ENCODE assay signal across 9 cellular contexts in genomic region chr15:93235926-93236781, GRCh38.
DNase-seq lines count a peak whose midpoint lies in the region; ATAC-seq and TF ChIP-seq lines count a peak whose summit lies in the region.
"Had no signal": no experiment of that assay in that cellular context is flagged by ENCODE, and none has a peak within 500 bp of the region (broad histone marks: within the 10 kb centered on the region; RNA-seq: fewer than 3 reads in every experiment).

No MANE protein-coding gene starts in this region.

- WGBS in lower leg skin, 2 donors = 73 to 78% methylated on average over 17 of the region's 17 CpGs

- peaks cover 24% of the 10 kb centered on the region for H3K27me3 Mint-ChIP-seq in T-helper 1 cell treated with Interleukin-12 subunit alpha and Interleukin-12 subunit beta and Interleukin-4 antibody, amounts not matched to agents 30 μg/mL and 1 μg/mL, for 36 hours (ENCODE audit: low read depth)
- peaks cover 26% of the 10 kb centered on the region for H3K27me3 Mint-ChIP-seq in activated naive CD8-positive, alpha-beta T cell treated with anti-CD3 and anti-CD28 coated beads for 36 hours
- H3K27me3 Mint-ChIP-seq in stimulated activated naive CD8-positive, alpha-beta T cell treated with anti-CD3 and anti-CD28 coated beads, Interleukin-15, amount 100 ng/mL, for 72 hours = peaks cover 11% of the 10 kb centered on the region

- DNase-seq in T-helper 1 cell (no peak), lower leg skin (ENCODE audit: low spot score in 2 of 2) (peak; percentile 58 to 84), mesenteric fat pad (ENCODE audit: low spot score) (no peak), HCEC 1CT (no peak)
- no peak for DNase-seq in activated naive CD8-positive, alpha-beta T cell treated with anti-CD3 and anti-CD28 coated beads for 36 hours
- no peak for DNase-seq in stimulated activated naive CD8-positive, alpha-beta T cell treated with anti-CD3 and anti-CD28 coated beads, Interleukin-15, amount 100 ng/mL, for 72 hours

- peaks cover 11% of the 10 kb centered on the region for H3K4me1 Mint-ChIP-seq in T-helper 1 cell treated with Interleukin-12 subunit alpha and Interleukin-12 subunit beta and Interleukin-4 antibody, amounts not matched to agents 30 μg/mL and 1 μg/mL, for 36 hours (ENCODE audit: low read depth)
- H3K4me1 Mint-ChIP-seq in activated naive CD8-positive, alpha-beta T cell treated with anti-CD3 and anti-CD28 coated beads for 36 hours = peaks cover 3% of the 10 kb centered on the region
- H3K4me1 Mint-ChIP-seq in stimulated activated naive CD8-positive, alpha-beta T cell treated with anti-CD3 and anti-CD28 coated beads, Interleukin-15, amount 100 ng/mL, for 72 hours = no peaks in the 10 kb centered on the region

- no peak for TF ChIP-seq POLR2A in lower leg skin (IDR thresholded peaks at IDR 0.05)

- intact Hi-C loops in lower leg skin (cut with DNase I; ENCODE audit: low total_unique reads) = no loop called here

- H3K9me3 Mint-ChIP-seq in T-helper 1 cell treated with Interleukin-12 subunit alpha and Interleukin-12 subunit beta and Interleukin-4 antibody, amounts not matched to agents 30 μg/mL and 1 μg/mL, for 36 hours = no peaks in the 10 kb centered on the region
- no peaks in the 10 kb centered on the region for H3K9me3 Mint-ChIP-seq in activated naive CD8-positive, alpha-beta T cell treated with anti-CD3 and anti-CD28 coated beads for 36 hours
- H3K9me3 Mint-ChIP-seq in stimulated activated naive CD8-positive, alpha-beta T cell treated with anti-CD3 and anti-CD28 coated beads, Interleukin-15, amount 100 ng/mL, for 72 hours = no peaks in the 10 kb centered on the region

- no peak for ATAC-seq in stimulated activated naive CD8-positive, alpha-beta T cell treated with anti-CD3 and anti-CD28 coated beads, Interleukin-15, amount 100 ng/mL, for 72 hours
- no peak for ATAC-seq in GM21390 (IDR thresholded peaks at IDR 0.05; ENCODE audit: unreplicated experiment)

- no peak for TF ChIP-seq CTCF in lower leg skin (IDR thresholded peaks at IDR 0.05)

- H3K4me3 Mint-ChIP-seq in T-helper 1 cell treated with Interleukin-12 subunit alpha and Interleukin-12 subunit beta and Interleukin-4 antibody, amounts not matched to agents 30 μg/mL and 1 μg/mL, for 36 hours = peak overlapping the region; percentile 80
- H3K4me3 Mint-ChIP-seq in activated naive CD8-positive, alpha-beta T cell treated with anti-CD3 and anti-CD28 coated beads for 36 hours = peak overlapping the region; percentile 49
- H3K4me3 Mint-ChIP-seq in stimulated activated naive CD8-positive, alpha-beta T cell treated with anti-CD3 and anti-CD28 coated beads, Interleukin-15, amount 100 ng/mL, for 72 hours = peak overlapping the region; percentile 21 to 60

- H3K4me3 ChIP-seq in lower leg skin (ENCODE audit: low read depth, poor library complexity, severe bottlenecking) = no peak overlapping the region
- H3K4me3 ChIP-seq: prostate gland had no signal

- H3K27ac Mint-ChIP-seq in T-helper 1 cell treated with Interleukin-12 subunit alpha and Interleukin-12 subunit beta and Interleukin-4 antibody, amounts not matched to agents 30 μg/mL and 1 μg/mL, for 36 hours = no peak overlapping the region
- H3K27ac Mint-ChIP-seq in activated naive CD8-positive, alpha-beta T cell treated with anti-CD3 and anti-CD28 coated beads for 36 hours = no peak overlapping the region
- peak overlapping the region in 1 of 2 donors; percentile 90 for H3K27ac Mint-ChIP-seq in stimulated activated naive CD8-positive, alpha-beta T cell treated with anti-CD3 and anti-CD28 coated beads, Interleukin-15, amount 100 ng/mL, for 72 hours

- H3K36me3 Mint-ChIP-seq in T-helper 1 cell treated with Interleukin-12 subunit alpha and Interleukin-12 subunit beta and Interleukin-4 antibody, amounts not matched to agents 30 μg/mL and 1 μg/mL, for 36 hours (ENCODE audit: low read depth) = no peaks in the 10 kb centered on the region
- H3K36me3 Mint-ChIP-seq in activated naive CD8-positive, alpha-beta T cell treated with anti-CD3 and anti-CD28 coated beads for 36 hours = no peaks in the 10 kb centered on the region

Comparison
In these comparisons a context has a peak if more than half of its experiments do, and no peak if none do; other contexts are left out.
1. DNase-seq: peak in lower leg skin (2 of 2); none in T-helper 1 cell (0 of 5), activated naive CD8-positive, alpha-beta T cell treated with anti-CD3 and anti-CD28 coated beads for 36 hours (single experiment), stimulated activated naive CD8-positive, alpha-beta T cell treated with anti-CD3 and anti-CD28 coated beads, Interleukin-15, amount 100 ng/mL, for 72 hours (0 of 2), mesenteric fat pad (single experiment) and HCEC 1CT (single experiment).
2. Peak in every context shown above with its lines, with median percentiles within 50 percentile points of each other: H3K4me3 Mint-ChIP-seq.